In genomic region chr6:36580184-36580526, GRCh38 we compare ENCODE assay signal across 1 cellular context.
TF ChIP-seq lines count a peak whose summit lies in the region.

No MANE protein-coding gene starts in this region.

TF ChIP-seq in GM23338, 12 proteins besides CTCF, POLR2A, EP300 and RAD21 (continued from another document):
- no peak for TF ChIP-seq ZNF462 (CRISPR knock-in tag; IDR thresholded peaks at IDR 0.05)
- TF ChIP-seq JUNB (IDR thresholded peaks at IDR 0.05; ENCODE audit: unreplicated experiment): no peak
- no peak for TF ChIP-seq REST (IDR thresholded peaks at IDR 0.05; ENCODE audit: unreplicated experiment)
- TF ChIP-seq EZH2 (IDR thresholded peaks at IDR 0.05; ENCODE audit: low read depth, unreplicated experiment): no peak
- no peak for TF ChIP-seq ZNF331 (CRISPR knock-in tag; IDR thresholded peaks at IDR 0.05; ENCODE audit: low read depth)
- no peak for TF ChIP-seq POLR2AphosphoS5 (IDR thresholded peaks at IDR 0.05; ENCODE audit: low read depth)
- TF ChIP-seq ZNF114 (CRISPR knock-in tag; IDR thresholded peaks at IDR 0.05): no peak
- TF ChIP-seq NANOG (IDR thresholded peaks at IDR 0.05; ENCODE audit: borderline replicate concordance): no peak
- no peak for TF ChIP-seq EZH2phosphoT487 (IDR thresholded peaks at IDR 0.05; ENCODE audit: unreplicated experiment)
TF ChIP-seq in GM23338: peak in this region for 0.
